ENCODE assay signal across 26 cellular contexts in the genomic region with DNA sequence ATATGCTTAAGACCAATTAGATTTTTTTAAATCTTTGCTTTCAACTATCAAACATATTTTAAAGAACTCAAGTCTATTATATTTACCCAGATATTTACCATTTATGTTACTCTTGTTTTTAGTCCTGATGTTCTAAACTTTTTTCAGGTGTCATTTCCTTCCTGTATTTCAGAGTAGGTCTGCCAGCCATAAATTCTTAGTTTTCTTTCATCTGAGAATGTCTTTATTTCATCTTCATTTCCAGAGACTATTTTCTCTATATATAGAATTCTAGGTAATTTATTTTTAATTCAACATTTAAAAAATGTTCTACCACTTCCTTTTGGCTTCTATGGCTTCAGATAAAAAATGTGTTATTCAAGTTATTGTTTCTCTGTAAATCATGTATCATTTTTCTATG.
DNase-seq lines count a peak whose midpoint lies in the region; ATAC-seq and TF ChIP-seq lines count a peak whose summit lies in the region.
"Had no signal": no experiment of that assay in that cellular context is flagged by ENCODE, and none has a peak within 500 bp of the region (broad histone marks: within the 10 kb centered on the region; RNA-seq: fewer than 3 reads in every experiment).

No MANE protein-coding gene starts in this region.

- no peak overlapping the region for H3K27ac ChIP-seq in CD4-positive, alpha-beta memory T cell (ENCODE audit: low read depth, low read length)
- H3K27ac ChIP-seq in naive thymus-derived CD4-positive, alpha-beta T cell (ENCODE audit: low read depth, low read length): no peak overlapping the region
- H3K27ac ChIP-seq: dorsolateral prefrontal cortex, KMS-11, Peyer's patch had no signal

- H3K27me3 Mint-ChIP-seq in activated CD4-positive, alpha-beta T cell treated with anti-CD3 and anti-CD28 coated beads for 36 hours: no peaks in the 10 kb centered on the region
- H3K27me3 Mint-ChIP-seq in CD4-positive, alpha-beta memory T cell: no peaks in the 10 kb centered on the region
- no peaks in the 10 kb centered on the region for H3K27me3 Mint-ChIP-seq in activated CD8-positive, alpha-beta T cell treated with anti-CD3 and anti-CD28 coated beads for 36 hours
- H3K27me3 Mint-ChIP-seq in naive thymus-derived CD4-positive, alpha-beta T cell: no peaks in the 10 kb centered on the region
- H3K27me3 Mint-ChIP-seq: progenitor cell of endocrine pancreas, type B pancreatic cell had no signal

- POLR2A ChIA-PET in activated CD4-positive, alpha-beta T cell treated with anti-CD3 and anti-CD28 coated beads for 36 hours (lab: Charles Lee): no interaction called here
- POLR2A ChIA-PET in CD4-positive, alpha-beta memory T cell (lab: Charles Lee; ENCODE audit: partially characterized antibody): interaction anchor here (1.0 to 2.2 kb wide), 3 partner anchors 9 to 100 kb away, joined by 3 to 8 read pairs (median 3); no protein-coding TSS in a partner anchor
- POLR2A ChIA-PET in activated CD8-positive, alpha-beta T cell treated with anti-CD3 and anti-CD28 coated beads for 36 hours (lab: Charles Lee): interaction anchor here (0.8 to 1.0 kb wide), 2 partner anchors 8 to 83 kb away, joined by 3 read pairs; no protein-coding TSS in a partner anchor
- POLR2A ChIA-PET in naive thymus-derived CD4-positive, alpha-beta T cell (lab: Charles Lee): interaction anchor here (1.0 to 4.1 kb wide), 3 partner anchors 9 to 25 kb away, joined by 3 to 19 read pairs (median 5); no protein-coding TSS in a partner anchor

- H3K4me1 Mint-ChIP-seq in activated CD4-positive, alpha-beta T cell treated with anti-CD3 and anti-CD28 coated beads for 36 hours: peaks cover 57% of the 10 kb centered on the region
- H3K4me1 Mint-ChIP-seq in CD4-positive, alpha-beta memory T cell: peaks cover 28 to 58% (median 36%) of the 10 kb centered on the region in 4 donors
- peaks cover 61% of the 10 kb centered on the region for H3K4me1 Mint-ChIP-seq in activated CD8-positive, alpha-beta T cell treated with anti-CD3 and anti-CD28 coated beads for 36 hours (ENCODE audit: low read depth)
- H3K4me1 Mint-ChIP-seq in naive thymus-derived CD4-positive, alpha-beta T cell: peaks cover 23 to 73% (median 65%) of the 10 kb centered on the region in 7 donors

- CTCF ChIA-PET in activated CD4-positive, alpha-beta T cell treated with anti-CD3 and anti-CD28 coated beads for 36 hours (lab: Charles Lee): interaction anchor here (0.7 to 2.0 kb wide), 3 partner anchors 8 to 100 kb away, joined by 3 to 8 read pairs (median 3); no protein-coding TSS in a partner anchor
- CTCF ChIA-PET in CD4-positive, alpha-beta memory T cell (lab: Charles Lee; ENCODE audit: partially characterized antibody): interaction anchor here (1.2 to 2.7 kb wide), 3 partner anchors 9 to 104 kb away, joined by 5 to 10 read pairs (median 7); no protein-coding TSS in a partner anchor
- CTCF ChIA-PET in activated CD8-positive, alpha-beta T cell treated with anti-CD3 and anti-CD28 coated beads for 36 hours (lab: Charles Lee): interaction anchor here (1.2 kb wide), 1 partner anchor 30 kb away, joined by 4 read pairs; no protein-coding TSS in a partner anchor
- CTCF ChIA-PET in naive thymus-derived CD4-positive, alpha-beta T cell (lab: Charles Lee): interaction anchor here (0.7 to 1.2 kb wide), 3 partner anchors 63 to 100 kb away, joined by 3 read pairs; no protein-coding TSS in a partner anchor

- no peaks in the 10 kb centered on the region for H3K36me3 ChIP-seq in CD4-positive, alpha-beta memory T cell (ENCODE audit: insufficient read depth, low read length)
- H3K36me3 ChIP-seq in naive thymus-derived CD4-positive, alpha-beta T cell (ENCODE audit: control insufficient read depth in 2 of 3, insufficient read depth in 3 of 3, low read length in 3 of 3): no peaks in the 10 kb centered on the region
- H3K36me3 ChIP-seq: Peyer's patch had no signal

- no peak overlapping the region for H3K4me3 Mint-ChIP-seq in activated CD4-positive, alpha-beta T cell treated with anti-CD3 and anti-CD28 coated beads for 36 hours
- H3K4me3 Mint-ChIP-seq in CD4-positive, alpha-beta memory T cell: peak overlapping the region in 7 of 8 donors; percentile 13 to 74 (median 61)
- no peak overlapping the region for H3K4me3 Mint-ChIP-seq in activated CD8-positive, alpha-beta T cell treated with anti-CD3 and anti-CD28 coated beads for 36 hours
- peak overlapping the region in 9 of 10 donors; percentile 6 to 76 (median 64) for H3K4me3 Mint-ChIP-seq in naive thymus-derived CD4-positive, alpha-beta T cell
- H3K4me3 Mint-ChIP-seq: H9, type B pancreatic cell had no signal

- DNase-seq in activated CD4-positive, alpha-beta T cell treated with anti-CD3 and anti-CD28 coated beads for 36 hours: no peak
- no peak for DNase-seq in activated CD4-positive, alpha-beta T cell treated with anti-CD3 and anti-CD28 coated beads, Interleukin-2, amount 50 U/mL, for 4 hours
- DNase-seq in CD4-positive, alpha-beta memory T cell: peak in 1 of 5 donors; percentile 16
- DNase-seq in activated CD8-positive, alpha-beta T cell treated with anti-CD3 and anti-CD28 coated beads for 36 hours: no peak
- peak in 5 of 9 donors; percentile 30 to 58 (median 53) for DNase-seq in naive thymus-derived CD4-positive, alpha-beta T cell
- DNase-seq in NCI-H226: no peak
- DNase-seq: 8988T; activated naive CD4-positive, alpha-beta T cell treated with anti-CD3 and anti-CD28 coated beads, Interleukin-2, amount 50 U/mL, for 16 hours; AML-193; Caco-2; central memory CD4-positive, alpha-beta T cell; DMS79 treated with DMSO at 0.1 percent for 48 hours; dorsolateral prefrontal cortex; H9; kidney glomerular epithelial cell; NCI-H1694; NCI-H526; Peyer's patch had no signal

- no peaks in the 10 kb centered on the region for H3K27me3 ChIP-seq in CD4-positive, alpha-beta memory T cell (ENCODE audit: insufficient read depth, low read length)
- no peaks in the 10 kb centered on the region for H3K27me3 ChIP-seq in naive thymus-derived CD4-positive, alpha-beta T cell (ENCODE audit: control insufficient read depth in 2 of 2, insufficient read depth in 2 of 2, low read length in 2 of 2)
- H3K27me3 ChIP-seq: dorsolateral prefrontal cortex, Peyer's patch had no signal

- H3K27ac Mint-ChIP-seq in activated CD4-positive, alpha-beta T cell treated with anti-CD3 and anti-CD28 coated beads for 36 hours: peak overlapping the region; percentile 91
- peak overlapping the region; percentile 17 to 93 (median 54) for H3K27ac Mint-ChIP-seq in CD4-positive, alpha-beta memory T cell
- H3K27ac Mint-ChIP-seq in activated CD8-positive, alpha-beta T cell treated with anti-CD3 and anti-CD28 coated beads for 36 hours: peak overlapping the region; percentile 94
- H3K27ac Mint-ChIP-seq in naive thymus-derived CD4-positive, alpha-beta T cell: peak overlapping the region in 8 of 9 donors; percentile 18 to 93 (median 80)
- H3K27ac Mint-ChIP-seq: progenitor cell of endocrine pancreas, type B pancreatic cell had no signal

- H3K4me1 ChIP-seq in CD4-positive, alpha-beta memory T cell (ENCODE audit: insufficient read depth, low read length): peaks cover 40% of the 10 kb centered on the region
- H3K4me1 ChIP-seq in naive thymus-derived CD4-positive, alpha-beta T cell (ENCODE audit: control insufficient read depth in 2 of 2, insufficient read depth in 2 of 2, low read length in 2 of 2): peaks cover 15 to 34% of the 10 kb centered on the region in 2 donors
- H3K4me1 ChIP-seq: Peyer's patch had no signal

- H3K9me3 Mint-ChIP-seq in activated CD4-positive, alpha-beta T cell treated with anti-CD3 and anti-CD28 coated beads for 36 hours (ENCODE audit: low read depth): peaks cover 16% of the 10 kb centered on the region
- H3K9me3 Mint-ChIP-seq in CD4-positive, alpha-beta memory T cell: peaks cover 0 to 17% (median 10%) of the 10 kb centered on the region in 8 donors
- H3K9me3 Mint-ChIP-seq in activated CD8-positive, alpha-beta T cell treated with anti-CD3 and anti-CD28 coated beads for 36 hours: peaks cover 10% of the 10 kb centered on the region
- H3K9me3 Mint-ChIP-seq in naive thymus-derived CD4-positive, alpha-beta T cell: peaks cover 6 to 51% (median 17%) of the 10 kb centered on the region in 11 donors

- no peaks in the 10 kb centered on the region for H3K9me3 ChIP-seq in CD4-positive, alpha-beta memory T cell (ENCODE audit: control insufficient read depth in 1 of 2, low read length in 2 of 2)
- H3K9me3 ChIP-seq in naive thymus-derived CD4-positive, alpha-beta T cell (ENCODE audit: control insufficient read depth in 2 of 3, low read length in 3 of 3): peaks cover 0 to 13% (median 0%) of the 10 kb centered on the region in 3 experiments

- H3K36me3 Mint-ChIP-seq in activated CD4-positive, alpha-beta T cell treated with anti-CD3 and anti-CD28 coated beads for 36 hours (ENCODE audit: low read depth): peaks cover 18% of the 10 kb centered on the region
- peaks cover 0 to 2% of the 10 kb centered on the region in 2 donors for H3K36me3 Mint-ChIP-seq in CD4-positive, alpha-beta memory T cell
- H3K36me3 Mint-ChIP-seq in activated CD8-positive, alpha-beta T cell treated with anti-CD3 and anti-CD28 coated beads for 36 hours (ENCODE audit: low read depth): peaks cover 35% of the 10 kb centered on the region
- H3K36me3 Mint-ChIP-seq in naive thymus-derived CD4-positive, alpha-beta T cell: peaks cover 14 to 25% (median 21%) of the 10 kb centered on the region in 5 donors
- H3K36me3 Mint-ChIP-seq: type B pancreatic cell had no signal

- no peak for ATAC-seq in activated CD4-positive, alpha-beta T cell treated with anti-CD3 and anti-CD28 coated beads for 36 hours
- no peak for ATAC-seq in activated CD8-positive, alpha-beta T cell treated with anti-CD3 and anti-CD28 coated beads for 36 hours
- ATAC-seq in naive thymus-derived CD4-positive, alpha-beta T cell: no peak
- ATAC-seq in GM21390 (IDR thresholded peaks at IDR 0.05; ENCODE audit: unreplicated experiment) (no peak), HG03175 (IDR thresholded peaks at IDR 0.05; ENCODE audit: unreplicated experiment) (no peak)
- ATAC-seq: GM12878, sciatic nerve had no signal

- intact Hi-C loops in activated CD4-positive, alpha-beta T cell treated with anti-CD3 and anti-CD28 coated beads for 36 hours (cut with DNase I, micrococcal nuclease): no loop called here
- intact Hi-C loops in CD4-positive, alpha-beta memory T cell (cut with micrococcal nuclease): no loop called here
- intact Hi-C loops in activated CD8-positive, alpha-beta T cell treated with anti-CD3 and anti-CD28 coated beads for 36 hours (cut with micrococcal nuclease): no loop called here
- intact Hi-C loops in naive thymus-derived CD4-positive, alpha-beta T cell (cut with micrococcal nuclease): no loop called here

- no peak for TF ChIP-seq CTCF in activated CD8-positive, alpha-beta T cell treated with anti-CD3 and anti-CD28 coated beads for 36 hours (IDR thresholded peaks at IDR 0.05)

- no peak overlapping the region for H3K4me3 ChIP-seq in CD4-positive, alpha-beta memory T cell (ENCODE audit: low read length in 2 of 2)
- no peak overlapping the region for H3K4me3 ChIP-seq in naive thymus-derived CD4-positive, alpha-beta T cell (ENCODE audit: low read length)
- H3K4me3 ChIP-seq: dorsolateral prefrontal cortex, GM12878, lung, Peyer's patch had no signal

Comparison
In these comparisons a context has a peak if more than half of its experiments do, and no peak if none do; other contexts are left out.
1. DNase-seq: peak in naive thymus-derived CD4-positive, alpha-beta T cell (5 of 9); none in activated CD4-positive, alpha-beta T cell treated with anti-CD3 and anti-CD28 coated beads for 36 hours (single experiment), activated CD4-positive, alpha-beta T cell treated with anti-CD3 and anti-CD28 coated beads, Interleukin-2, amount 50 U/mL, for 4 hours (0 of 2), activated CD8-positive, alpha-beta T cell treated with anti-CD3 and anti-CD28 coated beads for 36 hours (single experiment) and NCI-H226 (single experiment).
2. H3K4me3 Mint-ChIP-seq: peak in CD4-positive, alpha-beta memory T cell (7 of 8) and naive thymus-derived CD4-positive, alpha-beta T cell (9 of 10); none in activated CD4-positive, alpha-beta T cell treated with anti-CD3 and anti-CD28 coated beads for 36 hours (single experiment) and activated CD8-positive, alpha-beta T cell treated with anti-CD3 and anti-CD28 coated beads for 36 hours (single experiment).
3. Peak in every context shown above with its lines, with median percentiles within 50 percentile points of each other: H3K27ac Mint-ChIP-seq.